1 cellular context compared by ENCODE assay signal in the genomic region with DNA sequence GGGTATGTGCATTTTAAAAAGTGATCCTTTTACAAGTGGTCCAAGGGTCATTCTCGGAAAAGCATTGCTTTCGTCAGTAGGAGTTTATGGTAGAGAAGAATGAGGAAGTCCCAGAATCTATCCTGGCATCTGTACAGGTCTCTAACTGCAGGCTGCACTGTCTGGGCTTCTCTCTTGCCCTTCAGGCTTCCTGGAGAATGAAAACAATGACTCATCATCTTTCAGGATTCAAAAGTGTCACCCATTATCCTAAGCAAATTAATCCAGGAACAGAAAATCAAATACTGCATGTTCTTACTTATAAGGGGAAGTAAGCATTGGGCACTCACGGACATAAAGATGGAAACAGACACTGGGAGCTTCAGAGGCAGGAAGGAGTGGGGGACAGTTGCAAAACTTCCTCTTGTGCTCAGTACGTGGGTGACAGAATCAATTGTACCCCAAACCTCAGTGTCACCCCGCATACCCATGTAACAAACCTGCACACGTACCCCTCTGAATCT.
TF ChIP-seq lines count a peak whose summit lies in the region.

No MANE protein-coding gene starts in this region.

TF ChIP-seq in H1, 55 proteins besides CTCF, POLR2A, EP300 and RAD21 (continued from another document):
- TF ChIP-seq, protein P1, sequence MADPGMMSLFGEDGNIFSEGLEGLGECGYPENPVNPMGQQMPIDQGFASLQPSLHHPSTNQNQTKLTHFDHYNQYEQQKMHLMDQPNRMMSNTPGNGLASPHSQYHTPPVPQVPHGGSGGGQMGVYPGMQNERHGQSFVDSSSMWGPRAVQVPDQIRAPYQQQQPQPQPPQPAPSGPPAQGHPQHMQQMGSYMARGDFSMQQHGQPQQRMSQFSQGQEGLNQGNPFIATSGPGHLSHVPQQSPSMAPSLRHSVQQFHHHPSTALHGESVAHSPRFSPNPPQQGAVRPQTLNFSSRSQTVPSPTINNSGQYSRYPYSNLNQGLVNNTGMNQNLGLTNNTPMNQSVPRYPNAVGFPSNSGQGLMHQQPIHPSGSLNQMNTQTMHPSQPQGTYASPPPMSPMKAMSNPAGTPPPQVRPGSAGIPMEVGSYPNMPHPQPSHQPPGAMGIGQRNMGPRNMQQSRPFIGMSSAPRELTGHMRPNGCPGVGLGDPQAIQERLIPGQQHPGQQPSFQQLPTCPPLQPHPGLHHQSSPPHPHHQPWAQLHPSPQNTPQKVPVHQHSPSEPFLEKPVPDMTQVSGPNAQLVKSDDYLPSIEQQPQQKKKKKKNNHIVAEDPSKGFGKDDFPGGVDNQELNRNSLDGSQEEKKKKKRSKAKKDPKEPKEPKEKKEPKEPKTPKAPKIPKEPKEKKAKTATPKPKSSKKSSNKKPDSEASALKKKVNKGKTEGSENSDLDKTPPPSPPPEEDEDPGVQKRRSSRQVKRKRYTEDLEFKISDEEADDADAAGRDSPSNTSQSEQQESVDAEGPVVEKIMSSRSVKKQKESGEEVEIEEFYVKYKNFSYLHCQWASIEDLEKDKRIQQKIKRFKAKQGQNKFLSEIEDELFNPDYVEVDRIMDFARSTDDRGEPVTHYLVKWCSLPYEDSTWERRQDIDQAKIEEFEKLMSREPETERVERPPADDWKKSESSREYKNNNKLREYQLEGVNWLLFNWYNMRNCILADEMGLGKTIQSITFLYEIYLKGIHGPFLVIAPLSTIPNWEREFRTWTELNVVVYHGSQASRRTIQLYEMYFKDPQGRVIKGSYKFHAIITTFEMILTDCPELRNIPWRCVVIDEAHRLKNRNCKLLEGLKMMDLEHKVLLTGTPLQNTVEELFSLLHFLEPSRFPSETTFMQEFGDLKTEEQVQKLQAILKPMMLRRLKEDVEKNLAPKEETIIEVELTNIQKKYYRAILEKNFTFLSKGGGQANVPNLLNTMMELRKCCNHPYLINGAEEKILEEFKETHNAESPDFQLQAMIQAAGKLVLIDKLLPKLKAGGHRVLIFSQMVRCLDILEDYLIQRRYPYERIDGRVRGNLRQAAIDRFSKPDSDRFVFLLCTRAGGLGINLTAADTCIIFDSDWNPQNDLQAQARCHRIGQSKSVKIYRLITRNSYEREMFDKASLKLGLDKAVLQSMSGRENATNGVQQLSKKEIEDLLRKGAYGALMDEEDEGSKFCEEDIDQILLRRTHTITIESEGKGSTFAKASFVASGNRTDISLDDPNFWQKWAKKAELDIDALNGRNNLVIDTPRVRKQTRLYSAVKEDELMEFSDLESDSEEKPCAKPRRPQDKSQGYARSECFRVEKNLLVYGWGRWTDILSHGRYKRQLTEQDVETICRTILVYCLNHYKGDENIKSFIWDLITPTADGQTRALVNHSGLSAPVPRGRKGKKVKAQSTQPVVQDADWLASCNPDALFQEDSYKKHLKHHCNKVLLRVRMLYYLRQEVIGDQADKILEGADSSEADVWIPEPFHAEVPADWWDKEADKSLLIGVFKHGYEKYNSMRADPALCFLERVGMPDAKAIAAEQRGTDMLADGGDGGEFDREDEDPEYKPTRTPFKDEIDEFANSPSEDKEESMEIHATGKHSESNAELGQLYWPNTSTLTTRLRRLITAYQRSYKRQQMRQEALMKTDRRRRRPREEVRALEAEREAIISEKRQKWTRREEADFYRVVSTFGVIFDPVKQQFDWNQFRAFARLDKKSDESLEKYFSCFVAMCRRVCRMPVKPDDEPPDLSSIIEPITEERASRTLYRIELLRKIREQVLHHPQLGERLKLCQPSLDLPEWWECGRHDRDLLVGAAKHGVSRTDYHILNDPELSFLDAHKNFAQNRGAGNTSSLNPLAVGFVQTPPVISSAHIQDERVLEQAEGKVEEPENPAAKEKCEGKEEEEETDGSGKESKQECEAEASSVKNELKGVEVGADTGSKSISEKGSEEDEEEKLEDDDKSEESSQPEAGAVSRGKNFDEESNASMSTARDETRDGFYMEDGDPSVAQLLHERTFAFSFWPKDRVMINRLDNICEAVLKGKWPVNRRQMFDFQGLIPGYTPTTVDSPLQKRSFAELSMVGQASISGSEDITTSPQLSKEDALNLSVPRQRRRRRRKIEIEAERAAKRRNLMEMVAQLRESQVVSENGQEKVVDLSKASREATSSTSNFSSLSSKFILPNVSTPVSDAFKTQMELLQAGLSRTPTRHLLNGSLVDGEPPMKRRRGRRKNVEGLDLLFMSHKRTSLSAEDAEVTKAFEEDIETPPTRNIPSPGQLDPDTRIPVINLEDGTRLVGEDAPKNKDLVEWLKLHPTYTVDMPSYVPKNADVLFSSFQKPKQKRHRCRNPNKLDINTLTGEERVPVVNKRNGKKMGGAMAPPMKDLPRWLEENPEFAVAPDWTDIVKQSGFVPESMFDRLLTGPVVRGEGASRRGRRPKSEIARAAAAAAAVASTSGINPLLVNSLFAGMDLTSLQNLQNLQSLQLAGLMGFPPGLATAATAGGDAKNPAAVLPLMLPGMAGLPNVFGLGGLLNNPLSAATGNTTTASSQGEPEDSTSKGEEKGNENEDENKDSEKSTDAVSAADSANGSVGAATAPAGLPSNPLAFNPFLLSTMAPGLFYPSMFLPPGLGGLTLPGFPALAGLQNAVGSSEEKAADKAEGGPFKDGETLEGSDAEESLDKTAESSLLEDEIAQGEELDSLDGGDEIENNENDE (IDR thresholded peaks at IDR 0.05; ENCODE audit: insufficient replicate concordance, low read length): no peak
TF ChIP-seq in H1: peak in this region for 1.
